Comparison of ENCODE assay signal across 1 cellular context in genomic region chr1:87331319-87332269, GRCh38.
TF ChIP-seq lines count a peak whose summit lies in the region.

No MANE protein-coding gene starts in this region.

TF ChIP-seq in HepG2, 621 proteins besides CTCF, POLR2A, EP300 and RAD21 (continued from another document and continues in another):
- TF ChIP-seq THAP8 (CRISPR knock-in tag; IDR thresholded peaks at IDR 0.05; ENCODE audit: borderline replicate concordance), result no peak
- TF ChIP-seq ZMYM4 (CRISPR knock-in tag; IDR thresholded peaks at IDR 0.05), result 0 out of 2 replicates have a peak, but pooled peaks have one; percentile 23
- 0 out of 2 replicates have a peak, but pooled peaks have one; percentile 8 for TF ChIP-seq ETV5 (CRISPR knock-in tag; IDR thresholded peaks at IDR 0.05; ENCODE audit: borderline replicate concordance)
- TF ChIP-seq CEBPB (IDR thresholded peaks at IDR 0.05; ENCODE audit: borderline replicate concordance, low read depth, low read length), result peak; percentile 70; the same call in 1 of the 2 replicates
- TF ChIP-seq MAX (IDR thresholded peaks at IDR 0.05), result peak; percentile 10; the same call in 1 of the 2 replicates
- TF ChIP-seq TFAP4 (IDR thresholded peaks at IDR 0.05; ENCODE audit: borderline replicate concordance, low read depth), result 0 out of 2 replicates have a peak, but pooled peaks have one; percentile 5
- 0 out of 2 replicates have a peak, but pooled peaks have one; percentile 39 for TF ChIP-seq IRF1 (CRISPR knock-in tag; IDR thresholded peaks at IDR 0.05; ENCODE audit: low read depth)
- peak; percentile 45 for TF ChIP-seq TBX2 (CRISPR knock-in tag; IDR thresholded peaks at IDR 0.05; ENCODE audit: borderline replicate concordance)
- no peak for TF ChIP-seq SOX6 (IDR thresholded peaks at IDR 0.05)
- peak; percentile 71 for TF ChIP-seq SOX6 (CRISPR knock-in tag; IDR thresholded peaks at IDR 0.05)
- TF ChIP-seq SALL1 (CRISPR knock-in tag; IDR thresholded peaks at IDR 0.05), result peak; percentile 22; the same call in 1 of the 2 replicates
- peak; percentile 73 for TF ChIP-seq ZNF687 (CRISPR knock-in tag; IDR thresholded peaks at IDR 0.05)
- TF ChIP-seq ZZZ3 (CRISPR knock-in tag; IDR thresholded peaks at IDR 0.05; ENCODE audit: borderline replicate concordance), result 0 out of 2 replicates have a peak, but pooled peaks have one; percentile 50
- TF ChIP-seq HNRNPLL (IDR thresholded peaks at IDR 0.05; ENCODE audit: low read depth, low read length, poor library complexity, severe bottlenecking), result peak; percentile 67
- peak; percentile 37; the same call in 1 of the 2 replicates for TF ChIP-seq ZBTB2 (CRISPR knock-in tag; IDR thresholded peaks at IDR 0.05; ENCODE audit: low read depth)
- TF ChIP-seq ZNF883 (CRISPR knock-in tag; IDR thresholded peaks at IDR 0.05; ENCODE audit: not compliant biosample characterization), result peak; percentile 27
- TF ChIP-seq FOXA1 (IDR thresholded peaks at IDR 0.05), result no peak
- TF ChIP-seq FOXA1 (CRISPR knock-in tag; IDR thresholded peaks at IDR 0.05), result peak; percentile 63
- TF ChIP-seq FOXP4 (CRISPR knock-in tag; IDR thresholded peaks at IDR 0.05), result 0 out of 2 replicates have a peak, but pooled peaks have one; percentile 11
- TF ChIP-seq AGO2 (optimal IDR thresholded peaks at IDR 0.05; ENCODE audit: low read depth, low read length), result peak; percentile 70
- TF ChIP-seq ZNF446 (CRISPR knock-in tag; IDR thresholded peaks at IDR 0.05), result peak; percentile 52; the same call in 1 of the 2 replicates
- 0 out of 2 replicates have a peak, but pooled peaks have one; percentile 30 for TF ChIP-seq ZFP91 (CRISPR knock-in tag; IDR thresholded peaks at IDR 0.05; ENCODE audit: borderline replicate concordance)
- TF ChIP-seq ZNF263 (CRISPR knock-in tag; IDR thresholded peaks at IDR 0.05), result no peak
- peak; percentile 58 for TF ChIP-seq AGO1 (IDR thresholded peaks at IDR 0.05; ENCODE audit: low read depth, low read length, poor library complexity, severe bottlenecking)
- TF ChIP-seq ZNF891 (CRISPR knock-in tag; IDR thresholded peaks at IDR 0.05), result peak; percentile 34; the same call in 1 of the 2 replicates
- no peak for TF ChIP-seq TOE1 (CRISPR knock-in tag; IDR thresholded peaks at IDR 0.05)
- TF ChIP-seq LCORL (IDR thresholded peaks at IDR 0.05), result no peak
- TF ChIP-seq LCORL (CRISPR knock-in tag; IDR thresholded peaks at IDR 0.05), result peak; percentile 54; the same call in 1 of the 2 replicates
- no peak for TF ChIP-seq TRIM24 (CRISPR knock-in tag; IDR thresholded peaks at IDR 0.05)
- TF ChIP-seq ZNF768 (CRISPR knock-in tag; IDR thresholded peaks at IDR 0.05), result 0 out of 2 replicates have a peak, but pooled peaks have one; percentile 13
- TF ChIP-seq SOX13 (IDR thresholded peaks at IDR 0.05), result no peak
- 0 out of 4 replicates have a peak, but pooled peaks of 1 of the 2 experiments have one; percentile 24 for TF ChIP-seq SOX13 (CRISPR knock-in tag; conservative IDR thresholded peaks at IDR 0.05 in 1 of 2, IDR thresholded peaks at IDR 0.05 in 1 of 2)
- peak; percentile 31; the same call in 1 of the 2 replicates for TF ChIP-seq TFDP2 (CRISPR knock-in tag; IDR thresholded peaks at IDR 0.05)
- 0 out of 2 replicates have a peak, but pooled peaks have one; percentile 5 for TF ChIP-seq ARID5B (CRISPR knock-in tag; IDR thresholded peaks at IDR 0.05)
- peak; percentile 41; the same call in 1 of the 2 replicates for TF ChIP-seq ZNF124 (CRISPR knock-in tag; IDR thresholded peaks at IDR 0.05)
- TF ChIP-seq GTF3A (CRISPR knock-in tag; conservative IDR thresholded peaks at IDR 0.05), result no peak
- 0 out of 2 replicates have a peak, but pooled peaks have one; percentile 12 for TF ChIP-seq SP5 (CRISPR knock-in tag; IDR thresholded peaks at IDR 0.05; ENCODE audit: borderline replicate concordance, low read depth)
- peak; percentile 98 for TF ChIP-seq ZBTB33 (CRISPR knock-in tag; IDR thresholded peaks at IDR 0.05)
- peak; percentile 45 for TF ChIP-seq RBFOX2 (IDR thresholded peaks at IDR 0.05; ENCODE audit: low read depth, low read length)
- TF ChIP-seq RAD51 (IDR thresholded peaks at IDR 0.05; ENCODE audit: borderline replicate concordance), result no peak
